In genomic region chr19:43228730-43229129, GRCh38 we compare ENCODE assay signal across 16 cellular contexts. TPM values are rescaled to one million over a fixed set of nuclear protein-coding genes. Genes with fewer than 3 reads are reported as not detected.
"Had no signal": no experiment of that assay in that cellular context is flagged by ENCODE, and none has a peak within 500 bp of the region (broad histone marks: within the 10 kb centered on the region; RNA-seq: fewer than 3 reads in every experiment).

No MANE protein-coding gene starts in this region.

RNA-seq across cellular contexts. Expression of gene PSG4, which starts 23.3 kb away (rescaled TPM):
- total RNA-seq: ascending aorta; dermis microvascular lymphatic vessel endothelial cell; heart left ventricle; left lobe of liver; lower lobe of right lung; mesothelial cell of epicardium; naive thymus-derived CD8-positive, alpha-beta T cell; ovary; subcutaneous adipose tissue; T-cell; upper lobe of left lung had no signal
- polyA plus RNA-seq: heart left ventricle; naive thymus-derived CD8-positive, alpha-beta T cell; ovary had no signal

RNA-seq across cellular contexts. Expression of gene PSG9, which starts 40.6 kb away (rescaled TPM):
- total RNA-seq: ascending aorta; dermis microvascular lymphatic vessel endothelial cell; endothelial cell of umbilical vein; esophagus muscularis mucosa; gastroesophageal sphincter; heart left ventricle; left lobe of liver; lower lobe of right lung; mesothelial cell of epicardium; naive thymus-derived CD8-positive, alpha-beta T cell; ovary; prostate gland; subcutaneous adipose tissue; T-cell; upper lobe of left lung had no signal
- polyA plus RNA-seq: endothelial cell of umbilical vein; heart left ventricle; naive thymus-derived CD8-positive, alpha-beta T cell; ovary had no signal

RNA-seq across cellular contexts. Expression of gene PSG5, which starts 42.4 kb away (rescaled TPM):
- total RNA-seq: ascending aorta; dermis microvascular lymphatic vessel endothelial cell; endothelial cell of umbilical vein; esophagus muscularis mucosa; gastroesophageal sphincter; heart left ventricle; left lobe of liver; lower lobe of right lung; mesothelial cell of epicardium; naive thymus-derived CD8-positive, alpha-beta T cell; ovary; prostate gland; subcutaneous adipose tissue; T-cell; upper lobe of left lung had no signal
- polyA plus RNA-seq: adipose tissue; endothelial cell of umbilical vein; heart left ventricle; naive thymus-derived CD8-positive, alpha-beta T cell; ovary had no signal
